In genomic region chr15:90813796-90814192, GRCh38 we compare ENCODE assay signal across 13 cellular contexts. TPM values are rescaled to one million over a fixed set of nuclear protein-coding genes. Genes with fewer than 3 reads are reported as not detected.
A peak's percentile ranks its signal among the peaks of the same experiment; 100 is the strongest.
DNase-seq lines count a peak whose midpoint lies in the region; ATAC-seq and TF ChIP-seq lines count a peak whose summit lies in the region.
"Had no signal": no experiment of that assay in that cellular context is flagged by ENCODE, and none has a peak within 500 bp of the region (broad histone marks: within the 10 kb centered on the region; RNA-seq: fewer than 3 reads in every experiment).

No MANE protein-coding gene starts in this region.

- H3K27ac Mint-ChIP-seq in activated naive CD8-positive, alpha-beta T cell treated with anti-CD3 and anti-CD28 coated beads, Interleukin-2, amount 50 U/mL, for 24 hours, result peak overlapping the region; percentile 69

- H3K9me3 ChIP-seq in HUES64 (ENCODE audit: insufficient read depth, low read depth, low read length) (no peaks in the 10 kb centered on the region), mucosa of stomach (ENCODE audit: control insufficient read depth, low read length) (no peaks in the 10 kb centered on the region)
- H3K9me3 ChIP-seq: lower lobe of right lung, prostate gland had no signal

- H3K9ac ChIP-seq in HUES64 (ENCODE audit: low read depth, low read length) (no peak overlapping the region), mucosa of stomach (ENCODE audit: low read length) (peak overlapping the region; percentile 42)

- DNase-seq in G401 (ENCODE audit: low spot score) (peak; percentile 58), coronary artery (ENCODE audit: low spot score) (no peak), substantia nigra (lab: John Stamatoyannopoulos, UW) (no peak)
- DNase-seq in activated naive CD8-positive, alpha-beta T cell treated with anti-CD3 and anti-CD28 coated beads, Interleukin-2, amount 50 U/mL, for 24 hours, result no peak
- DNase-seq: effector CD4-positive, alpha-beta T cell; glutamatergic neuron; lower lobe of right lung; stimulated activated CD4-positive, alpha-beta T cell treated with anti-CD3 and anti-CD28 coated beads, Interleukin-4, amount 100 ng/mL, for 1 hour had no signal

- no peaks in the 10 kb centered on the region for H3K27me3 Mint-ChIP-seq in activated naive CD8-positive, alpha-beta T cell treated with anti-CD3 and anti-CD28 coated beads, Interleukin-2, amount 50 U/mL, for 24 hours

- H3K4me3 Mint-ChIP-seq in activated naive CD8-positive, alpha-beta T cell treated with anti-CD3 and anti-CD28 coated beads, Interleukin-2, amount 50 U/mL, for 24 hours, result no peak overlapping the region

- ATAC-seq in activated naive CD8-positive, alpha-beta T cell treated with anti-CD3 and anti-CD28 coated beads, Interleukin-2, amount 50 U/mL, for 24 hours, result no peak
- no peak for ATAC-seq in HG03159 (IDR thresholded peaks at IDR 0.05; ENCODE audit: unreplicated experiment)
- ATAC-seq in GM21447 (IDR thresholded peaks at IDR 0.05; ENCODE audit: unreplicated experiment), result no peak
- ATAC-seq: lower lobe of right lung had no signal

- peaks cover 54% of the 10 kb centered on the region for H3K36me3 Mint-ChIP-seq in activated naive CD8-positive, alpha-beta T cell treated with anti-CD3 and anti-CD28 coated beads, Interleukin-2, amount 50 U/mL, for 24 hours (ENCODE audit: low read depth)

- in situ Hi-C loops in G401 (cut with HindIII; ENCODE audit: low sequenced_read_pairs), result no loop called here

- no peak overlapping the region for H3K4me3 ChIP-seq in HUES64 (ENCODE audit: low read length)
- no peak overlapping the region for H3K4me3 ChIP-seq in mucosa of stomach (ENCODE audit: low read length)
- no peak overlapping the region for H3K4me3 ChIP-seq in coronary artery
- H3K4me3 ChIP-seq: lower lobe of right lung, prostate gland had no signal

- H3K36me3 ChIP-seq in HUES64 (ENCODE audit: insufficient read depth, low read length) (peaks cover 56% of the 10 kb centered on the region), mucosa of stomach (ENCODE audit: control insufficient read depth, insufficient read depth, low read length) (no peaks in the 10 kb centered on the region)
- H3K36me3 ChIP-seq: lower lobe of right lung, prostate gland had no signal

- H3K27ac ChIP-seq in HUES64 (ENCODE audit: low read depth, low read length), result peak overlapping the region; percentile 41; the same call in 1 of the 2 replicates
- no peak overlapping the region for H3K27ac ChIP-seq in coronary artery
- H3K27ac ChIP-seq in substantia nigra (ENCODE audit: low read depth, low read length, poor library complexity, severe bottlenecking), result no peak overlapping the region
- H3K27ac ChIP-seq: lower lobe of right lung, prostate gland had no signal

- TF ChIP-seq CTCF in coronary artery (IDR thresholded peaks at IDR 0.05), result no peak

- H3K27me3 ChIP-seq in HUES64 (ENCODE audit: insufficient read depth, low read length) (no peaks in the 10 kb centered on the region), mucosa of stomach (ENCODE audit: control insufficient read depth, insufficient read depth, low read length) (no peaks in the 10 kb centered on the region)

- WGBS in HUES64, result 61% methylated on average over 2 of the region's 2 CpGs

- H3K9me3 Mint-ChIP-seq in activated naive CD8-positive, alpha-beta T cell treated with anti-CD3 and anti-CD28 coated beads, Interleukin-2, amount 50 U/mL, for 24 hours, result no peaks in the 10 kb centered on the region

- H3K4me1 ChIP-seq in HUES64 (ENCODE audit: insufficient read depth, low read length), result peaks cover 20% of the 10 kb centered on the region
- H3K4me1 ChIP-seq in mucosa of stomach (ENCODE audit: control insufficient read depth, insufficient read depth, low read length), result peaks cover 23% of the 10 kb centered on the region
- H3K4me1 ChIP-seq: prostate gland had no signal

- peaks cover 45% of the 10 kb centered on the region for H3K4me1 Mint-ChIP-seq in activated naive CD8-positive, alpha-beta T cell treated with anti-CD3 and anti-CD28 coated beads, Interleukin-2, amount 50 U/mL, for 24 hours

RNA-seq across cellular contexts. Expression of gene FURIN, which starts 54.6 kb away (rescaled TPM):
- total RNA-seq in G401 (2014; rRNA removed; shearing (Covaris generic)), result 21.8 and 28.9 TPM in 2 replicates
- polyA plus RNA-seq in HUES64 (2013, experiment 1 of 2), result 18.3 TPM
- 20.2 TPM for polyA plus RNA-seq in HUES64 (2013, experiment 2 of 2)
